In genomic region chr11:62494246-62494645, GRCh38 we compare ENCODE assay signal across 27 cellular contexts.
"Had no signal": no experiment of that assay in that cellular context is flagged by ENCODE, and none has a peak within 500 bp of the region (broad histone marks: within the 10 kb centered on the region; RNA-seq: fewer than 3 reads in every experiment).

No MANE protein-coding gene starts in this region.

- ATAC-seq: psoas muscle; right cardiac atrium; right lobe of liver; stimulated activated effector memory CD8-positive, alpha-beta T cell treated with anti-CD3 and anti-CD28 coated beads, Interleukin-12 subunit alpha, Interleukin-12 subunit beta, amount 100 ng/mL, for 72 hours; stimulated activated naive B cell treated with anti-CD40 and anti-IgM and Interleukin-4, amounts not matched to agents 10 μg/mL and 1 μg/mL and 100 μg/mL, for 72 hours had no signal

- H3K4me1 Mint-ChIP-seq: nephron; stimulated activated effector memory CD8-positive, alpha-beta T cell treated with anti-CD3 and anti-CD28 coated beads, Interleukin-12 subunit alpha, Interleukin-12 subunit beta, amount 100 ng/mL, for 72 hours had no signal

- H3K27me3 Mint-ChIP-seq: stimulated activated naive CD8-positive, alpha-beta T cell treated with anti-CD3 and anti-CD28 coated beads, Interleukin-15, Interleukin-2, amounts not matched to agents 100 ng/mL and 50 ng/mL, for 24 hours had no signal

- H3K36me3 Mint-ChIP-seq: neural progenitor cell; stimulated activated effector memory CD8-positive, alpha-beta T cell treated with anti-CD3 and anti-CD28 coated beads, Interleukin-12 subunit alpha, Interleukin-12 subunit beta, amount 100 ng/mL, for 72 hours had no signal

- H3K9me3 ChIP-seq: ovary, psoas muscle, right lobe of liver, sigmoid colon, stomach, thoracic aorta, thyroid gland, tibial nerve, upper lobe of left lung, vagina had no signal

- H3K79me2 ChIP-seq: parathyroid adenoma had no signal

- H3K27ac Mint-ChIP-seq: nephron; neural progenitor cell; progenitor cell of endocrine pancreas; stimulated activated effector memory CD8-positive, alpha-beta T cell treated with anti-CD3 and anti-CD28 coated beads, Interleukin-12 subunit alpha, Interleukin-12 subunit beta, amount 100 ng/mL, for 72 hours; stimulated activated naive B cell treated with anti-CD40 and anti-IgM and Interleukin-4, amounts not matched to agents 10 μg/mL and 1 μg/mL and 100 μg/mL, for 72 hours; stimulated activated naive CD8-positive, alpha-beta T cell treated with anti-CD3 and anti-CD28 coated beads, Interleukin-15, Interleukin-2, amounts not matched to agents 100 ng/mL and 50 ng/mL, for 24 hours had no signal

- H3K9me3 Mint-ChIP-seq: nephron; neural progenitor cell; stimulated activated effector memory CD8-positive, alpha-beta T cell treated with anti-CD3 and anti-CD28 coated beads, Interleukin-12 subunit alpha, Interleukin-12 subunit beta, amount 100 ng/mL, for 72 hours; stimulated activated naive B cell treated with anti-CD40 and anti-IgM and Interleukin-4, amounts not matched to agents 10 μg/mL and 1 μg/mL and 100 μg/mL, for 72 hours; stimulated activated naive CD8-positive, alpha-beta T cell treated with anti-CD3 and anti-CD28 coated beads, Interleukin-15, Interleukin-2, amounts not matched to agents 100 ng/mL and 50 ng/mL, for 24 hours had no signal

- H3K4me3 Mint-ChIP-seq: nephron; neural progenitor cell; stimulated activated effector memory CD8-positive, alpha-beta T cell treated with anti-CD3 and anti-CD28 coated beads, Interleukin-12 subunit alpha, Interleukin-12 subunit beta, amount 100 ng/mL, for 72 hours; stimulated activated naive B cell treated with anti-CD40 and anti-IgM and Interleukin-4, amounts not matched to agents 10 μg/mL and 1 μg/mL and 100 μg/mL, for 72 hours; stimulated activated naive CD8-positive, alpha-beta T cell treated with anti-CD3 and anti-CD28 coated beads, Interleukin-15, Interleukin-2, amounts not matched to agents 100 ng/mL and 50 ng/mL, for 24 hours had no signal

- H3K4me2 ChIP-seq: neural progenitor cell had no signal

- H3K4me3 ChIP-seq: neural progenitor cell, ovary, psoas muscle, right lobe of liver, sigmoid colon, stomach, thoracic aorta, thyroid gland, tibial nerve, upper lobe of left lung, vagina had no signal

- H3K9ac ChIP-seq: neural progenitor cell, parathyroid adenoma had no signal

- H3K27me3 ChIP-seq: neural progenitor cell, ovary, right lobe of liver, sigmoid colon, stomach, thyroid gland, tibial nerve, upper lobe of left lung, vagina had no signal

- H2AFZ ChIP-seq: neural progenitor cell, parathyroid adenoma had no signal

- H3K4me1 ChIP-seq: neural progenitor cell, parathyroid adenoma, right lobe of liver, thyroid gland, vagina had no signal

- H3K27ac ChIP-seq: neural progenitor cell, ovary, parathyroid adenoma, psoas muscle, right lobe of liver, sigmoid colon, stomach, thoracic aorta, thyroid gland, tibial nerve, upper lobe of left lung, vagina had no signal

- DNase-seq: occipital lobe; ovary; posterior cingulate gyrus; psoas muscle; right cardiac atrium; right lobe of liver; sigmoid colon; small intestine; stimulated activated CD4-positive, alpha-beta T cell treated with anti-CD3 and anti-CD28 coated beads, Interleukin-15, amount 100 ng/mL, for 24 hours; stimulated activated CD4-positive, alpha-beta T cell treated with anti-CD3 and anti-CD28 coated beads, Interleukin-2, amount 100 ng/mL, for 24 hours; stimulated activated CD4-positive, alpha-beta T cell treated with anti-CD3 and anti-CD28 coated beads, Interleukin-2, amount 100 ng/mL, for 48 hours; stimulated activated CD4-positive, alpha-beta T cell treated with anti-CD3 and anti-CD28 coated beads, Interleukin-4, amount 100 ng/mL, for 24 hours; stimulated activated naive B cell treated with anti-CD40 and anti-IgM and Interleukin-4, amounts not matched to agents 10 μg/mL and 1 μg/mL and 100 μg/mL, for 72 hours; stimulated activated naive CD4-positive, alpha-beta T cell treated with Interleukin-2 at 50 U/mL for 16 hours; stomach; thyroid gland; trophoblast cell; upper lobe of left lung had no signal

- H3K36me3 ChIP-seq: neural progenitor cell, ovary, right lobe of liver, sigmoid colon, stomach, thoracic aorta, thyroid gland, upper lobe of left lung, vagina had no signal
